Comparison of ENCODE assay signal across 27 cellular contexts in the genomic region with DNA sequence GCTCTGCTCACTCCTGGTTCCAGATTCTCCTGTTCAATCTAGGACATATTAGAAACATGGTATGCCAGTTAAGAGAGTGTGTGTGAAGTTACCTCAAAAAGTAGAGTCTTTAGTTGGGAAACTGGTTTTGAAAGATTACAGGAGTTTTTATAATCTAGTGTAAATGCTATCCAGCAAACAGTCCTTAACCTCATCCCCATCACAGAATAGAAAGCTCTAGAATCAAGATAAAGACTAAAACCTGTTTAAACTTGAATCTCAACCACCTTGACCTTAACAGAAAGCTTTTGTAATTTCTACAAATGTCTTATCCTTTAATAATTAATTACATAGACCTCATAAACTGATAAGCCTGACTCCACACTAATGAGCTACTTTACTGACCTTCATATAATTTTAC.
"Had no signal": no experiment of that assay in that cellular context is flagged by ENCODE, and none has a peak within 500 bp of the region (broad histone marks: within the 10 kb centered on the region; RNA-seq: fewer than 3 reads in every experiment).

No MANE protein-coding gene starts in this region.

- DNase-seq: dermis blood vessel endothelial cell; effector memory CD4-positive, alpha-beta T cell; foreskin keratinocyte; heart left ventricle; hippocampal formation; immature natural killer cell; islet precursor cell; midbrain; naive thymus-derived CD4-positive, alpha-beta T cell; nucleus accumbens; ovary; posterior cingulate gyrus; psoas muscle; right cardiac atrium; sigmoid colon; stimulated activated CD4-positive, alpha-beta T cell treated with anti-CD3 and anti-CD28 coated beads, Interleukin-2, amount 100 ng/mL, for 24 hours; stimulated activated CD4-positive, alpha-beta T cell treated with anti-CD3 and anti-CD28 coated beads, Interleukin-4, amount 100 ng/mL, for 24 hours; stimulated activated naive CD4-positive, alpha-beta T cell treated with Interleukin-2 at 50 U/mL for 16 hours; stomach; thyroid gland; trophoblast cell had no signal

- ATAC-seq: foreskin keratinocyte; gastroesophageal sphincter; heart left ventricle; naive thymus-derived CD4-positive, alpha-beta T cell; psoas muscle; right cardiac atrium; stimulated activated effector memory CD8-positive, alpha-beta T cell treated with anti-CD3 and anti-CD28 coated beads, Interleukin-12 subunit alpha, Interleukin-12 subunit beta, amount 100 ng/mL, for 72 hours had no signal

- H3K4me3 ChIP-seq: coronary artery, esophagus muscularis mucosa, gastroesophageal sphincter, heart left ventricle, lung, ovary, psoas muscle, sigmoid colon, stomach, thyroid gland, vagina had no signal

- H3K27ac ChIP-seq: coronary artery, esophagus muscularis mucosa, foreskin keratinocyte, gastroesophageal sphincter, heart left ventricle, ovary, psoas muscle, sigmoid colon, thyroid gland, vagina had no signal

- H3K36me3 ChIP-seq: esophagus muscularis mucosa, gastroesophageal sphincter, heart left ventricle, ovary, sigmoid colon, stomach, thyroid gland, vagina had no signal

- H3K4me1 ChIP-seq: esophagus muscularis mucosa, foreskin keratinocyte, gastroesophageal sphincter, heart left ventricle, psoas muscle, sigmoid colon, thyroid gland, vagina had no signal

- H3K27me3 ChIP-seq: esophagus muscularis mucosa, foreskin keratinocyte, gastroesophageal sphincter, ovary, sigmoid colon, stomach, thyroid gland, vagina had no signal

- H3K9me3 ChIP-seq: esophagus muscularis mucosa, gastroesophageal sphincter, heart left ventricle, ovary, psoas muscle, sigmoid colon, stomach, thyroid gland, vagina had no signal
